13 cellular contexts compared by ENCODE assay signal in genomic region chr20:23445596-23446217, GRCh38. TPM values are rescaled to one million over a fixed set of nuclear protein-coding genes. Genes with fewer than 3 reads are reported as not detected.
DNase-seq lines count a peak whose midpoint lies in the region; TF ChIP-seq lines count a peak whose summit lies in the region.
"Had no signal": no experiment of that assay in that cellular context is flagged by ENCODE, and none has a peak within 500 bp of the region (broad histone marks: within the 10 kb centered on the region; RNA-seq: fewer than 3 reads in every experiment).

No MANE protein-coding gene starts in this region.

- no peak for TF ChIP-seq EP300 in tibial nerve (IDR thresholded peaks at IDR 0.05)

- H3K4me3 ChIP-seq in ACC112 (ENCODE audit: low read depth, low read length) = no peak overlapping the region
- no peak overlapping the region for H3K4me3 ChIP-seq in tibial nerve

- H3K27me3 ChIP-seq in ACC112 (ENCODE audit: insufficient read depth, low read length) (no peaks in the 10 kb centered on the region), tibial nerve (no peaks in the 10 kb centered on the region)
- H3K27me3 ChIP-seq: BE2C had no signal

- H3K4me3 Mint-ChIP-seq in activated naive CD4-positive, alpha-beta T cell treated with anti-CD3 and anti-CD28 coated beads for 36 hours = no peak overlapping the region
- H3K4me3 Mint-ChIP-seq: activated naive CD8-positive, alpha-beta T cell; memory B cell had no signal

- no peaks in the 10 kb centered on the region for H3K27me3 Mint-ChIP-seq in activated naive CD4-positive, alpha-beta T cell treated with anti-CD3 and anti-CD28 coated beads for 36 hours (ENCODE audit: low read depth)
- H3K27me3 Mint-ChIP-seq: activated naive CD8-positive, alpha-beta T cell had no signal

- no peaks in the 10 kb centered on the region for H3K79me2 ChIP-seq in ACC112 (ENCODE audit: control insufficient read depth, insufficient read depth, low read length, unreplicated experiment)

- intact Hi-C loops in activated naive CD4-positive, alpha-beta T cell treated with anti-CD3 and anti-CD28 coated beads for 36 hours (cut with micrococcal nuclease) = loop anchor here (1.0 to 10.0 kb wide), 3 partner anchors 95 to 1111 kb away; partner anchors contain the start of gene NXT1

- whole genome bisulfite sequencing in tibial nerve, 2 donors = 86 to 95% methylated on average over 7 of the region's 7 CpGs

- H3K4me1 ChIP-seq in ACC112 (ENCODE audit: control insufficient read depth, insufficient read depth, low read length, unreplicated experiment) (peaks cover 9% of the 10 kb centered on the region), tibial nerve (peaks cover 0 to 5% (median 0%) of the 10 kb centered on the region in 4 donors)
- H3K4me1 ChIP-seq: BE2C had no signal

- H3K36me3 ChIP-seq in ACC112 (ENCODE audit: insufficient read depth, low read length) = no peaks in the 10 kb centered on the region
- no peaks in the 10 kb centered on the region for H3K36me3 ChIP-seq in tibial nerve
- H3K36me3 ChIP-seq: BE2C had no signal

- no peak for TF ChIP-seq POLR2A in tibial nerve (IDR thresholded peaks at IDR 0.05)

- no peaks in the 10 kb centered on the region for H3K9me3 ChIP-seq in tibial nerve
- H3K9me3 ChIP-seq: BE2C had no signal

- H3K27ac ChIP-seq in ACC112 (ENCODE audit: low read depth, low read length) (peak overlapping the region; percentile 36; the same call in 1 of the 2 replicates), caudate nucleus (ENCODE audit: low read depth, low read length) (no peak overlapping the region), tibial nerve (no peak overlapping the region)

- no peak for TF ChIP-seq CTCF in tibial nerve (IDR thresholded peaks at IDR 0.05)

- DNase-seq in HCEC 1CT = peak; percentile 86
- DNase-seq in astrocyte of the hippocampus (ENCODE audit: low read depth, low spot score) = peak; percentile 68
- DNase-seq in hepatic stellate cell (ENCODE audit: low spot score) = peak; percentile 88
- no peak for DNase-seq in caudate nucleus (lab: John Stamatoyannopoulos, UW)
- DNase-seq in NCI-H526 (lab: John Stamatoyannopoulos, UW) = no peak
- DNase-seq in tibial nerve (ENCODE audit: low spot score in 2 of 2) = no peak
- DNase-seq in activated naive CD4-positive, alpha-beta T cell treated with anti-CD3 and anti-CD28 coated beads for 36 hours = no peak
- DNase-seq: activated CD8-positive, alpha-beta memory T cell treated with anti-CD3 and anti-CD28 coated beads for 24 hours; BE2C had no signal

- no peak overlapping the region for H3K27ac Mint-ChIP-seq in activated naive CD4-positive, alpha-beta T cell treated with anti-CD3 and anti-CD28 coated beads for 36 hours
- H3K27ac Mint-ChIP-seq: activated naive CD8-positive, alpha-beta T cell; memory B cell had no signal

- H2AFZ ChIP-seq in ACC112 (ENCODE audit: low read length, unreplicated experiment) = no peak overlapping the region

- no peaks in the 10 kb centered on the region for H3K9me3 Mint-ChIP-seq in activated naive CD4-positive, alpha-beta T cell treated with anti-CD3 and anti-CD28 coated beads for 36 hours
- H3K9me3 Mint-ChIP-seq: memory B cell had no signal

- H3K36me3 Mint-ChIP-seq in activated naive CD4-positive, alpha-beta T cell treated with anti-CD3 and anti-CD28 coated beads for 36 hours (ENCODE audit: low read depth) = no peaks in the 10 kb centered on the region
- H3K36me3 Mint-ChIP-seq: activated naive CD8-positive, alpha-beta T cell; memory B cell had no signal

- H3K4me1 Mint-ChIP-seq in activated naive CD4-positive, alpha-beta T cell treated with anti-CD3 and anti-CD28 coated beads for 36 hours (ENCODE audit: low read depth) = no peaks in the 10 kb centered on the region

- CTCF ChIA-PET in activated naive CD4-positive, alpha-beta T cell treated with anti-CD3 and anti-CD28 coated beads for 36 hours (lab: Charles Lee) = interaction anchor here (0.6 to 0.7 kb wide), 2 partner anchors 23 to 154 kb away, joined by 4 to 5 read pairs; no protein-coding TSS in a partner anchor

RNA-seq across cellular contexts. Expression of gene CSTL1, which starts 6.2 kb away (rescaled TPM):
- total RNA-seq in tibial nerve = not detected
- not detected for total RNA-seq in activated naive CD4-positive, alpha-beta T cell treated with anti-CD3 and anti-CD28 coated beads for 36 hours
- total RNA-seq: G401 had no signal

RNA-seq across cellular contexts. Expression of gene CST11, which starts 7.0 kb away (rescaled TPM):
- not detected for total RNA-seq in tibial nerve
- not detected for total RNA-seq in activated naive CD4-positive, alpha-beta T cell treated with anti-CD3 and anti-CD28 coated beads for 36 hours
- total RNA-seq: G401 had no signal

RNA-seq across cellular contexts. Expression of gene NAPB, which starts 24.4 kb away (rescaled TPM):
- 10 to 100 TPM; 10.9 to 16.1 (median 13.6) TPM for total RNA-seq in tibial nerve
- 1 to 10 TPM; 5.4 to 7.6 TPM for total RNA-seq in activated naive CD4-positive, alpha-beta T cell treated with anti-CD3 and anti-CD28 coated beads for 36 hours

RNA-seq across cellular contexts. Expression of gene CST8, which starts 45.2 kb away (rescaled TPM):
- total RNA-seq in tibial nerve = not detected
- not detected for total RNA-seq in activated naive CD4-positive, alpha-beta T cell treated with anti-CD3 and anti-CD28 coated beads for 36 hours
- total RNA-seq: G401 had no signal

Comparison
In these comparisons a context has a peak if more than half of its experiments do, and no peak if none do; other contexts are left out.
1. DNase-seq: peak in HCEC 1CT (single experiment), astrocyte of the hippocampus (single experiment) and hepatic stellate cell (single experiment); none in caudate nucleus (0 of 61), NCI-H526 (0 of 2), tibial nerve (0 of 2) and activated naive CD4-positive, alpha-beta T cell treated with anti-CD3 and anti-CD28 coated beads for 36 hours (single experiment).